2 cellular contexts compared by ENCODE assay signal in the genomic region with DNA sequence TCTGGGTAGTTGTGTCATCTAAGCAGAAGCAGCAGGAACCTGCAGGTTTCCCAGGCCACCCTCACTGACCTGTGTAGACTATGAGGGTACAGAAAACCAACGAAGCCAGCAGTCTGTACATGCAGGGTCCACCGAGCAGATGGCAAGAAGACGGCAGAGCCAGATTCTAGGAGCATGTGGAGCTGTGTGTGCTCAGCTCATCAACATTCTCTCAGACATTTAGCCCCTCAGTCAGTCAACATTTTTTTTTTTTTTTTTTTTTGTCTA.
TF ChIP-seq lines count a peak whose summit lies in the region.

No MANE protein-coding gene starts in this region.

TF ChIP-seq in GM23338, 12 proteins besides CTCF, POLR2A, EP300 and RAD21 (continued from another document):
- TF ChIP-seq, protein P1, sequence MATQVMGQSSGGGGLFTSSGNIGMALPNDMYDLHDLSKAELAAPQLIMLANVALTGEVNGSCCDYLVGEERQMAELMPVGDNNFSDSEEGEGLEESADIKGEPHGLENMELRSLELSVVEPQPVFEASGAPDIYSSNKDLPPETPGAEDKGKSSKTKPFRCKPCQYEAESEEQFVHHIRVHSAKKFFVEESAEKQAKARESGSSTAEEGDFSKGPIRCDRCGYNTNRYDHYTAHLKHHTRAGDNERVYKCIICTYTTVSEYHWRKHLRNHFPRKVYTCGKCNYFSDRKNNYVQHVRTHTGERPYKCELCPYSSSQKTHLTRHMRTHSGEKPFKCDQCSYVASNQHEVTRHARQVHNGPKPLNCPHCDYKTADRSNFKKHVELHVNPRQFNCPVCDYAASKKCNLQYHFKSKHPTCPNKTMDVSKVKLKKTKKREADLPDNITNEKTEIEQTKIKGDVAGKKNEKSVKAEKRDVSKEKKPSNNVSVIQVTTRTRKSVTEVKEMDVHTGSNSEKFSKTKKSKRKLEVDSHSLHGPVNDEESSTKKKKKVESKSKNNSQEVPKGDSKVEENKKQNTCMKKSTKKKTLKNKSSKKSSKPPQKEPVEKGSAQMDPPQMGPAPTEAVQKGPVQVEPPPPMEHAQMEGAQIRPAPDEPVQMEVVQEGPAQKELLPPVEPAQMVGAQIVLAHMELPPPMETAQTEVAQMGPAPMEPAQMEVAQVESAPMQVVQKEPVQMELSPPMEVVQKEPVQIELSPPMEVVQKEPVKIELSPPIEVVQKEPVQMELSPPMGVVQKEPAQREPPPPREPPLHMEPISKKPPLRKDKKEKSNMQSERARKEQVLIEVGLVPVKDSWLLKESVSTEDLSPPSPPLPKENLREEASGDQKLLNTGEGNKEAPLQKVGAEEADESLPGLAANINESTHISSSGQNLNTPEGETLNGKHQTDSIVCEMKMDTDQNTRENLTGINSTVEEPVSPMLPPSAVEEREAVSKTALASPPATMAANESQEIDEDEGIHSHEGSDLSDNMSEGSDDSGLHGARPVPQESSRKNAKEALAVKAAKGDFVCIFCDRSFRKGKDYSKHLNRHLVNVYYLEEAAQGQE (IDR thresholded peaks at IDR 0.05; ENCODE audit: unreplicated experiment) = no peak
- TF ChIP-seq CREB1 (CRISPR knock-in tag; IDR thresholded peaks at IDR 0.05; ENCODE audit: low read depth) = no peak
- TF ChIP-seq EZH2 (IDR thresholded peaks at IDR 0.05; ENCODE audit: low read depth, unreplicated experiment) = no peak
- TF ChIP-seq POLR2AphosphoS5 (IDR thresholded peaks at IDR 0.05; ENCODE audit: low read depth) = no peak

TF ChIP-seq in WTC11, 78 proteins besides CTCF, POLR2A, EP300 and RAD21 (continued from another document):
- TF ChIP-seq, protein P2, sequence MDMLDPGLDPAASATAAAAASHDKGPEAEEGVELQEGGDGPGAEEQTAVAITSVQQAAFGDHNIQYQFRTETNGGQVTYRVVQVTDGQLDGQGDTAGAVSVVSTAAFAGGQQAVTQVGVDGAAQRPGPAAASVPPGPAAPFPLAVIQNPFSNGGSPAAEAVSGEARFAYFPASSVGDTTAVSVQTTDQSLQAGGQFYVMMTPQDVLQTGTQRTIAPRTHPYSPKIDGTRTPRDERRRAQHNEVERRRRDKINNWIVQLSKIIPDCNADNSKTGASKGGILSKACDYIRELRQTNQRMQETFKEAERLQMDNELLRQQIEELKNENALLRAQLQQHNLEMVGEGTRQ (CRISPR knock-in tag; IDR thresholded peaks at IDR 0.05) = no peak
- TF ChIP-seq AFF4 (CRISPR knock-in tag; IDR thresholded peaks at IDR 0.05; ENCODE audit: borderline replicate concordance) (no peak), MYBL2 (CRISPR knock-in tag; IDR thresholded peaks at IDR 0.05) (no peak), TEAD4 (CRISPR knock-in tag; IDR thresholded peaks at IDR 0.05) (no peak), ZNF232 (CRISPR knock-in tag; IDR thresholded peaks at IDR 0.05) (no peak; the same call in 1 of the 2 replicates), ZNF263 (CRISPR knock-in tag; IDR thresholded peaks at IDR 0.05; ENCODE audit: low read depth) (no peak), ZNF219 (CRISPR knock-in tag; IDR thresholded peaks at IDR 0.05; ENCODE audit: borderline replicate concordance) (no peak), ZNF425 (CRISPR knock-in tag; conservative IDR thresholded peaks at IDR 0.05) (no peak), ZNF121 (CRISPR knock-in tag; IDR thresholded peaks at IDR 0.05) (no peak), MAX (CRISPR knock-in tag; IDR thresholded peaks at IDR 0.05) (no peak), JUN (CRISPR knock-in tag; IDR thresholded peaks at IDR 0.05) (no peak), SOX15 (CRISPR knock-in tag; IDR thresholded peaks at IDR 0.05) (no peak), KAT7 (CRISPR knock-in tag; IDR thresholded peaks at IDR 0.05; ENCODE audit: borderline replicate concordance) (no peak), NFE2L1 (CRISPR knock-in tag; IDR thresholded peaks at IDR 0.05) (no peak)
- TF ChIP-seq, protein P3, sequence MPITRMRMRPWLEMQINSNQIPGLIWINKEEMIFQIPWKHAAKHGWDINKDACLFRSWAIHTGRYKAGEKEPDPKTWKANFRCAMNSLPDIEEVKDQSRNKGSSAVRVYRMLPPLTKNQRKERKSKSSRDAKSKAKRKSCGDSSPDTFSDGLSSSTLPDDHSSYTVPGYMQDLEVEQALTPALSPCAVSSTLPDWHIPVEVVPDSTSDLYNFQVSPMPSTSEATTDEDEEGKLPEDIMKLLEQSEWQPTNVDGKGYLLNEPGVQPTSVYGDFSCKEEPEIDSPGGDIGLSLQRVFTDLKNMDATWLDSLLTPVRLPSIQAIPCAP (CRISPR knock-in tag; IDR thresholded peaks at IDR 0.05) = no peak
- TF ChIP-seq, protein P4, sequence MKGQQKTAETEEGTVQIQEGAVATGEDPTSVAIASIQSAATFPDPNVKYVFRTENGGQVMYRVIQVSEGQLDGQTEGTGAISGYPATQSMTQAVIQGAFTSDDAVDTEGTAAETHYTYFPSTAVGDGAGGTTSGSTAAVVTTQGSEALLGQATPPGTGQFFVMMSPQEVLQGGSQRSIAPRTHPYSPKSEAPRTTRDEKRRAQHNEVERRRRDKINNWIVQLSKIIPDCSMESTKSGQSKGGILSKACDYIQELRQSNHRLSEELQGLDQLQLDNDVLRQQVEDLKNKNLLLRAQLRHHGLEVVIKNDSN (CRISPR knock-in tag; IDR thresholded peaks at IDR 0.05) = no peak
- TF ChIP-seq, protein P5, sequence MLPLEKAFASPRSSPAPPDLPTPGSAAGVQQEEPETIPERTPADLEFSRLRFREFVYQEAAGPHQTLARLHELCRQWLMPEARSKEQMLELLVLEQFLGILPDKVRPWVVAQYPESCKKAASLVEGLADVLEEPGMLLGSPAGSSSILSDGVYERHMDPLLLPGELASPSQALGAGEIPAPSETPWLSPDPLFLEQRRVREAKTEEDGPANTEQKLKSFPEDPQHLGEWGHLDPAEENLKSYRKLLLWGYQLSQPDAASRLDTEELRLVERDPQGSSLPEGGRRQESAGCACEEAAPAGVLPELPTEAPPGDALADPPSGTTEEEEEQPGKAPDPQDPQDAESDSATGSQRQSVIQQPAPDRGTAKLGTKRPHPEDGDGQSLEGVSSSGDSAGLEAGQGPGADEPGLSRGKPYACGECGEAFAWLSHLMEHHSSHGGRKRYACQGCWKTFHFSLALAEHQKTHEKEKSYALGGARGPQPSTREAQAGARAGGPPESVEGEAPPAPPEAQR (CRISPR knock-in tag; IDR thresholded peaks at IDR 0.05) = no peak
- TF ChIP-seq, protein P6, sequence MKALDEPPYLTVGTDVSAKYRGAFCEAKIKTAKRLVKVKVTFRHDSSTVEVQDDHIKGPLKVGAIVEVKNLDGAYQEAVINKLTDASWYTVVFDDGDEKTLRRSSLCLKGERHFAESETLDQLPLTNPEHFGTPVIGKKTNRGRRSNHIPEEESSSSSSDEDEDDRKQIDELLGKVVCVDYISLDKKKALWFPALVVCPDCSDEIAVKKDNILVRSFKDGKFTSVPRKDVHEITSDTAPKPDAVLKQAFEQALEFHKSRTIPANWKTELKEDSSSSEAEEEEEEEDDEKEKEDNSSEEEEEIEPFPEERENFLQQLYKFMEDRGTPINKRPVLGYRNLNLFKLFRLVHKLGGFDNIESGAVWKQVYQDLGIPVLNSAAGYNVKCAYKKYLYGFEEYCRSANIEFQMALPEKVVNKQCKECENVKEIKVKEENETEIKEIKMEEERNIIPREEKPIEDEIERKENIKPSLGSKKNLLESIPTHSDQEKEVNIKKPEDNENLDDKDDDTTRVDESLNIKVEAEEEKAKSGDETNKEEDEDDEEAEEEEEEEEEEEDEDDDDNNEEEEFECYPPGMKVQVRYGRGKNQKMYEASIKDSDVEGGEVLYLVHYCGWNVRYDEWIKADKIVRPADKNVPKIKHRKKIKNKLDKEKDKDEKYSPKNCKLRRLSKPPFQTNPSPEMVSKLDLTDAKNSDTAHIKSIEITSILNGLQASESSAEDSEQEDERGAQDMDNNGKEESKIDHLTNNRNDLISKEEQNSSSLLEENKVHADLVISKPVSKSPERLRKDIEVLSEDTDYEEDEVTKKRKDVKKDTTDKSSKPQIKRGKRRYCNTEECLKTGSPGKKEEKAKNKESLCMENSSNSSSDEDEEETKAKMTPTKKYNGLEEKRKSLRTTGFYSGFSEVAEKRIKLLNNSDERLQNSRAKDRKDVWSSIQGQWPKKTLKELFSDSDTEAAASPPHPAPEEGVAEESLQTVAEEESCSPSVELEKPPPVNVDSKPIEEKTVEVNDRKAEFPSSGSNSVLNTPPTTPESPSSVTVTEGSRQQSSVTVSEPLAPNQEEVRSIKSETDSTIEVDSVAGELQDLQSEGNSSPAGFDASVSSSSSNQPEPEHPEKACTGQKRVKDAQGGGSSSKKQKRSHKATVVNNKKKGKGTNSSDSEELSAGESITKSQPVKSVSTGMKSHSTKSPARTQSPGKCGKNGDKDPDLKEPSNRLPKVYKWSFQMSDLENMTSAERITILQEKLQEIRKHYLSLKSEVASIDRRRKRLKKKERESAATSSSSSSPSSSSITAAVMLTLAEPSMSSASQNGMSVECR (CRISPR knock-in tag; IDR thresholded peaks at IDR 0.05; ENCODE audit: borderline replicate concordance) = no peak
